In genomic region chrX:107627792-107628661, GRCh38 we compare ENCODE assay signal across 1 cellular context.
TF ChIP-seq lines count a peak whose summit lies in the region.

Gene PRPS1 (plus strand): TSS chrX:107628510. CDS start chrX:107628629, 119 bp downstream.

TF ChIP-seq in K562, 482 proteins besides CTCF, POLR2A, EP300 and RAD21 (continued from another document):
- peak; percentile 28; the same call in 1 of the 2 replicates for TF ChIP-seq MGA (IDR thresholded peaks at IDR 0.05)
- TF ChIP-seq TAF9B (IDR thresholded peaks at IDR 0.05; ENCODE audit: partially characterized antibody): peak; percentile 38
- peak; percentile 76 for TF ChIP-seq PKNOX1 (IDR thresholded peaks at IDR 0.05)
- no peak for TF ChIP-seq PCBP2 (IDR thresholded peaks at IDR 0.05; ENCODE audit: low read depth, low read length, poor library complexity, severe bottlenecking)
- TF ChIP-seq MEIS2 (IDR thresholded peaks at IDR 0.05; ENCODE audit: partially characterized antibody): peak; percentile 64
- TF ChIP-seq HES1 (IDR thresholded peaks at IDR 0.05; ENCODE audit: low read depth): no peak
- peak; percentile 38 for TF ChIP-seq KDM5B (IDR thresholded peaks at IDR 0.05; ENCODE audit: insufficient replicate concordance, low read depth, low read length)
- TF ChIP-seq RBFOX2 (IDR thresholded peaks at IDR 0.05; ENCODE audit: low read depth, low read length): peak; percentile 91
- TF ChIP-seq ZNF197 (CRISPR knock-in tag; IDR thresholded peaks at IDR 0.05; ENCODE audit: low read depth): no peak
- TF ChIP-seq HMBOX1 (IDR thresholded peaks at IDR 0.05): peak; percentile 26; the same call in 1 of the 2 replicates
